ENCODE assay signal across 24 cellular contexts in the genomic region with DNA sequence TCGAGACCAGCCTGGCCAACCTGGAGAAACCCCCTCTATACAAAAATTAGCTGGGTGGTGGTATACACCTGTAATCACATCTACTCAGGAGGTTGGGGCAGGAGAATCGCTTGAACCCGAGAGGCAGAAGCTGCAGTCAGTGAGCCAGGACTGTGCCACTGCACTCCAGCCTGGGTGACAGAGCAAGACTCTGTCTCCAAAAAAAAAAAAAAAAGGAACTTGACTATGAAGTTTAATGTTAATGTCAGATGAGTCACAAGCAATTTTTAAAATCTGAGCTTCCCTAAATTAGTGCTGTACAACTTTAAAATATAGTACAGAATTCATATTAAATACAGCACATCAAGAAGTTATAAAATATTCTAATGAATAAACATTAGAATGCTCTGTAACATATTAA. TPM values are rescaled to one million over a fixed set of nuclear protein-coding genes. Genes with fewer than 3 reads are reported as not detected.
DNase-seq lines count a peak whose midpoint lies in the region; ATAC-seq and TF ChIP-seq lines count a peak whose summit lies in the region.
"Had no signal": no experiment of that assay in that cellular context is flagged by ENCODE, and none has a peak within 500 bp of the region (broad histone marks: within the 10 kb centered on the region; RNA-seq: fewer than 3 reads in every experiment).

No MANE protein-coding gene starts in this region.

- peaks cover 0 to 16% (median 3%) of the 10 kb centered on the region in 11 experiments; a peak in 9 of 22 replicates for H3K9me3 ChIP-seq in BLaER1 treated with 17β-estradiol and CSF1 and Interleukin-3, amounts not matched to agents 10 nM and 100 nM (replicated peaks in 1 of 11)
- peaks cover 0 to 5% of the 10 kb centered on the region in 2 donors for H3K9me3 ChIP-seq in breast epithelium
- H3K9me3 ChIP-seq: MG63 had no signal

- peaks cover 2% of the 10 kb centered on the region for H3K27me3 Mint-ChIP-seq in dendritic cell treated with granulocyte-macrophage colony-stimulating factor and Interleukin-4, amounts not matched to agents 40 ng/mL and 50 ng/mL, for 4 days
- H3K27me3 Mint-ChIP-seq: CD4-positive, alpha-beta T cell had no signal

- H3K4me3 ChIP-seq in BLaER1 treated with 17β-estradiol and CSF1 and Interleukin-3, amounts not matched to agents 10 nM and 100 nM: no peak overlapping the region
- no peak overlapping the region for H3K4me3 ChIP-seq in breast epithelium
- H3K4me3 ChIP-seq: GM12878, MG63 had no signal

- H3K36me3 ChIP-seq in BLaER1 treated with 17β-estradiol and CSF1 and Interleukin-3, amounts not matched to agents 10 nM and 100 nM: no peaks in the 10 kb centered on the region
- H3K36me3 ChIP-seq in breast epithelium: no peaks in the 10 kb centered on the region
- H3K36me3 ChIP-seq: MG63 had no signal

- peaks cover 34% of the 10 kb centered on the region for H3K4me1 Mint-ChIP-seq in dendritic cell treated with granulocyte-macrophage colony-stimulating factor and Interleukin-4, amounts not matched to agents 40 ng/mL and 50 ng/mL, for 4 days (ENCODE audit: low read depth)

- H3K27ac Mint-ChIP-seq in dendritic cell treated with granulocyte-macrophage colony-stimulating factor and Interleukin-4, amounts not matched to agents 40 ng/mL and 50 ng/mL, for 4 days: peak overlapping the region; percentile 51
- H3K27ac Mint-ChIP-seq: B cell; CD4-positive, alpha-beta T cell had no signal

- H3K27ac ChIP-seq in BLaER1 treated with 17β-estradiol and CSF1 and Interleukin-3, amounts not matched to agents 10 nM and 100 nM: peak overlapping the region in 5 of 11 experiments; percentile 67 to 80 (median 74); a peak in 10 of 22 replicates
- no peak overlapping the region for H3K27ac ChIP-seq in breast epithelium

- no peaks in the 10 kb centered on the region for H3K9me3 Mint-ChIP-seq in dendritic cell treated with granulocyte-macrophage colony-stimulating factor and Interleukin-4, amounts not matched to agents 40 ng/mL and 50 ng/mL, for 4 days
- H3K9me3 Mint-ChIP-seq: CD4-positive, alpha-beta T cell had no signal

- TF ChIP-seq CTCF in breast epithelium (IDR thresholded peaks at IDR 0.05): no peak

- DNase-seq in Kasumi-1 (lab: John Stamatoyannopoulos, UW) (peak; percentile 22 to 35), NOMO-1 treated with DMSO at 0.1 percent for 48 hours (lab: John Stamatoyannopoulos, UW; ENCODE audit: unreplicated experiment) (peak; percentile 71), GF-D8 (lab: John Stamatoyannopoulos, UW) (no peak), NCI-H1092 (lab: John Stamatoyannopoulos, UW) (no peak), breast epithelium (ENCODE audit: low spot score in 2 of 2) (no peak)
- DNase-seq: CD4-positive, alpha-beta T cell; COR-L47; DMS 273 treated with DMSO at 0.1 percent for 48 hours; DMS79 treated with DMSO at 0.1 percent for 48 hours; MG63; NCI-H1694 treated with DMSO at 0.1 percent for 48 hours; NCI-H2081 treated with DMSO at 0.1 percent for 48 hours; NCI-H2171 treated with DMSO at 0.1 percent for 48 hours; NCI-H446; NCI-H526 had no signal

- no peak for TF ChIP-seq POLR2A in breast epithelium (IDR thresholded peaks at IDR 0.05)

- H3K4me1 ChIP-seq in BLaER1 treated with 17β-estradiol and CSF1 and Interleukin-3, amounts not matched to agents 10 nM and 100 nM: peaks cover 15 to 65% (median 34%) of the 10 kb centered on the region in 10 experiments
- H3K4me1 ChIP-seq in breast epithelium: no peaks in the 10 kb centered on the region

- no peaks in the 10 kb centered on the region for H3K36me3 Mint-ChIP-seq in dendritic cell treated with granulocyte-macrophage colony-stimulating factor and Interleukin-4, amounts not matched to agents 40 ng/mL and 50 ng/mL, for 4 days (ENCODE audit: low read depth)

- H3K27me3 ChIP-seq in BLaER1 treated with 17β-estradiol and CSF1 and Interleukin-3, amounts not matched to agents 10 nM and 100 nM: no peaks in the 10 kb centered on the region
- no peaks in the 10 kb centered on the region for H3K27me3 ChIP-seq in breast epithelium

- H3K9ac ChIP-seq in BLaER1 treated with 17β-estradiol and CSF1 and Interleukin-3, amounts not matched to agents 10 nM and 100 nM: peak overlapping the region in 1 of 11 experiments; percentile 48; a peak in 4 of 22 replicates

- H3K4me2 ChIP-seq in BLaER1 treated with 17β-estradiol and CSF1 and Interleukin-3, amounts not matched to agents 10 nM and 100 nM: peak overlapping the region in 6 of 11 experiments; percentile 18 to 90 (median 68); a peak in 12 of 22 replicates

- H4K20me1 ChIP-seq in BLaER1 treated with 17β-estradiol and CSF1 and Interleukin-3, amounts not matched to agents 10 nM and 100 nM: no peaks in the 10 kb centered on the region

- intact Hi-C loops in dendritic cell treated with granulocyte-macrophage colony-stimulating factor and Interleukin-4, amounts not matched to agents 40 ng/mL and 50 ng/mL, for 4 days (cut with micrococcal nuclease): no loop called here
- intact Hi-C loops in breast epithelium (cut with DNase I; ENCODE audit: low total_unique reads): no loop called here

- H3K4me3 Mint-ChIP-seq in dendritic cell treated with granulocyte-macrophage colony-stimulating factor and Interleukin-4, amounts not matched to agents 40 ng/mL and 50 ng/mL, for 4 days: no peak overlapping the region
- H3K4me3 Mint-ChIP-seq: B cell; CD4-positive, alpha-beta T cell; IgD-negative memory B cell had no signal

- ATAC-seq in HG03097 (IDR thresholded peaks at IDR 0.05; ENCODE audit: low FRiP score, unreplicated experiment): no peak
- ATAC-seq: GM12878, Panc1 had no signal

RNA-seq across cellular contexts. Expression of a gene that starts 1.5 kb away (rescaled TPM):
- total RNA-seq in breast epithelium: not detected
- total RNA-seq: B cell; CD4-positive, alpha-beta T cell; GM12878; LHCN-M2; SK-MEL-5 had no signal

Comparison
In these comparisons a context has a peak if more than half of its experiments do, and no peak if none do; other contexts are left out.
1. DNase-seq: peak in Kasumi-1 (2 of 2) and NOMO-1 treated with DMSO at 0.1 percent for 48 hours (single experiment); none in GF-D8 (single experiment), NCI-H1092 (single experiment) and breast epithelium (0 of 2).